Comparison of ENCODE assay signal across 1 cellular context in the genomic region with DNA sequence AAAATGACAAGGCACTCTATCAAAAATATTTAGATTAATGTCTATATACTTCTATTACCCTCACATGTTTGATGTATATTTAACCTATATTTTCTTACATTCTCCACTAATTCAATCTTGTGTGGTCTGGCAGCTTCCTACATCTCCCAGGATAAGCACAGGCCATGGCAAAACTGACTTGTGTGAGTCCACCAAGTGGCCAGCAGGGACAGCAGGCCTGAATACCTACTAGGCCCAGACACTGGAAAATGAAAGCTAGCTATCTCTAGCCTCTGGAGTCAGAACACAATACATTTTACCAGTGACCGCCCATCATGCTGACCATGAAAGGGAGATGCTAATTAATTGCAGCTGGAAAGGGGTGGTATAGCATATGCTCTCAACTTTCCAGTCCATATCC.
TF ChIP-seq lines count a peak whose summit lies in the region.

No MANE protein-coding gene starts in this region.

TF ChIP-seq in K562, 482 proteins besides CTCF, POLR2A, EP300 and RAD21 (continued from another document):
- TF ChIP-seq RREB1 (CRISPR knock-in tag; IDR thresholded peaks at IDR 0.05) (no peak), HNRNPUL1 (IDR thresholded peaks at IDR 0.05; ENCODE audit: low read length) (no peak)
